23 cellular contexts compared by ENCODE assay signal in genomic region chr1:205052689-205053088, GRCh38. TPM values are rescaled to one million over a fixed set of nuclear protein-coding genes. Genes with fewer than 3 reads are reported as not detected.
"Had no signal": no experiment of that assay in that cellular context is flagged by ENCODE, and none has a peak within 500 bp of the region (broad histone marks: within the 10 kb centered on the region; RNA-seq: fewer than 3 reads in every experiment).

No MANE protein-coding gene starts in this region.

- H3K27ac Mint-ChIP-seq: activated naive CD8-positive, alpha-beta T cell treated with anti-CD3 and anti-CD28 coated beads for 36 hours; activated T-helper 1 cell treated with anti-CD3 and anti-CD28 coated beads, Interleukin-12 subunit alpha, Interleukin-12 subunit beta, Interleukin-2, Interleukin-4 antibody, amounts not matched to agents 30 ng/mL and 10 ng/mL and 1 ng/mL, durations not matched to agents 14 hours and 24 hours and 36 hours; nephron; stimulated activated effector memory CD8-positive, alpha-beta T cell treated with anti-CD3 and anti-CD28 coated beads, Interleukin-12 subunit alpha, Interleukin-12 subunit beta, amount 100 ng/mL, for 72 hours had no signal

- H3K4me3 Mint-ChIP-seq: activated naive CD8-positive, alpha-beta T cell treated with anti-CD3 and anti-CD28 coated beads for 36 hours; activated T-helper 1 cell treated with anti-CD3 and anti-CD28 coated beads, Interleukin-12 subunit alpha, Interleukin-12 subunit beta, Interleukin-2, Interleukin-4 antibody, amounts not matched to agents 30 ng/mL and 10 ng/mL and 1 ng/mL, durations not matched to agents 14 hours and 24 hours and 36 hours; nephron; stimulated activated effector memory CD8-positive, alpha-beta T cell treated with anti-CD3 and anti-CD28 coated beads, Interleukin-12 subunit alpha, Interleukin-12 subunit beta, amount 100 ng/mL, for 72 hours had no signal

- ATAC-seq: left lobe of liver; stimulated activated effector memory CD8-positive, alpha-beta T cell treated with anti-CD3 and anti-CD28 coated beads, Interleukin-12 subunit alpha, Interleukin-12 subunit beta, amount 100 ng/mL, for 72 hours had no signal

- H3K27me3 ChIP-seq: colonic mucosa had no signal

- H3K4me1 Mint-ChIP-seq: activated naive CD8-positive, alpha-beta T cell treated with anti-CD3 and anti-CD28 coated beads for 36 hours; nephron; stimulated activated effector memory CD8-positive, alpha-beta T cell treated with anti-CD3 and anti-CD28 coated beads, Interleukin-12 subunit alpha, Interleukin-12 subunit beta, amount 100 ng/mL, for 72 hours had no signal

- H3K36me3 ChIP-seq: colonic mucosa, sigmoid colon, stomach, thoracic aorta, upper lobe of left lung had no signal

- H3K27ac ChIP-seq: colonic mucosa, sigmoid colon, stomach, thoracic aorta, upper lobe of left lung, VCaP had no signal

- H3K36me3 Mint-ChIP-seq: activated naive CD8-positive, alpha-beta T cell treated with anti-CD3 and anti-CD28 coated beads for 36 hours; brain; stimulated activated effector memory CD8-positive, alpha-beta T cell treated with anti-CD3 and anti-CD28 coated beads, Interleukin-12 subunit alpha, Interleukin-12 subunit beta, amount 100 ng/mL, for 72 hours had no signal

- H3K27me3 Mint-ChIP-seq: activated naive CD8-positive, alpha-beta T cell treated with anti-CD3 and anti-CD28 coated beads for 36 hours had no signal

- H3K9me3 Mint-ChIP-seq: activated naive CD8-positive, alpha-beta T cell treated with anti-CD3 and anti-CD28 coated beads for 36 hours; activated T-helper 1 cell treated with anti-CD3 and anti-CD28 coated beads, Interleukin-12 subunit alpha, Interleukin-12 subunit beta, Interleukin-2, Interleukin-4 antibody, amounts not matched to agents 30 ng/mL and 10 ng/mL and 1 ng/mL, durations not matched to agents 14 hours and 24 hours and 36 hours; brain; nephron; stimulated activated effector memory CD8-positive, alpha-beta T cell treated with anti-CD3 and anti-CD28 coated beads, Interleukin-12 subunit alpha, Interleukin-12 subunit beta, amount 100 ng/mL, for 72 hours had no signal

- H3K4me1 ChIP-seq: colonic mucosa, sigmoid colon, stomach, upper lobe of left lung had no signal

- H3K9me3 ChIP-seq: colonic mucosa, sigmoid colon, stomach, thoracic aorta, upper lobe of left lung had no signal

- H3K4me3 ChIP-seq: colonic mucosa, lung, sigmoid colon, stomach, thoracic aorta, upper lobe of left lung had no signal

- DNase-seq: activated CD4-positive, alpha-beta T cell treated with anti-CD3 and anti-CD28 coated beads, Interleukin-2, amount 50 U/mL, for 4 hours; activated naive CD4-positive, alpha-beta T cell; activated naive CD8-positive, alpha-beta T cell treated with anti-CD3 and anti-CD28 coated beads for 36 hours; amniotic stem cell; central memory CD4-positive, alpha-beta T cell; colonic mucosa; erythroblast; foreskin melanocyte; head of caudate nucleus; nucleus accumbens; sigmoid colon; stimulated activated CD4-positive, alpha-beta T cell treated with anti-CD3 and anti-CD28 coated beads, Interleukin-4, amount 100 ng/mL, for 24 hours; stomach; upper lobe of left lung had no signal

RNA-seq across cellular contexts. Expression of gene CNTN2, which starts 9.7 kb away (rescaled TPM):
- total RNA-seq: activated naive CD8-positive, alpha-beta T cell treated with anti-CD3 and anti-CD28 coated beads for 36 hours; activated T-helper 1 cell treated with anti-CD3 and anti-CD28 coated beads, Interleukin-12 subunit alpha, Interleukin-12 subunit beta, Interleukin-2, Interleukin-4 antibody, amounts not matched to agents 30 ng/mL and 10 ng/mL and 1 ng/mL, durations not matched to agents 14 hours and 24 hours and 36 hours; upper lobe of left lung had no signal
- polyA plus RNA-seq: keratinocyte had no signal
